Comparison of ENCODE assay signal across 8 cellular contexts in the genomic region with DNA sequence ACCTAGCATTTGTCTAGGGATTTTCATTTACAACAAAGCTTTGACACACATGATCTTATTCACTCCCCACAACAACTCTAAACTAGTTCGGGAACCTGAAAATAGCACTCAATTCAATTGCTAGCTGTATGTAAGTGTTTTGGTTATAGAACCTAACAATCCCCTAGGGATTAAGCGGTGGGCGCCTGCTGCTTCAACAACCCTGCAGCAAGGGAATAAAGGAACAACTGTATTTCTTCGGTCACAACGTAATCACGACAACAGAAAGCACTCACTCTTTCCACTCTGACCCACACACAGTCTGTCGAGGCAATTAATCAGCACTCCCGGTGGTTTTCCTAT. TPM values are rescaled to one million over a fixed set of nuclear protein-coding genes. Genes with fewer than 3 reads are reported as not detected.
A peak's percentile ranks its signal among the peaks of the same experiment; 100 is the strongest.
DNase-seq lines count a peak whose midpoint lies in the region; ATAC-seq and TF ChIP-seq lines count a peak whose summit lies in the region.

No MANE protein-coding gene starts in this region.

- peaks cover 28% of the 10 kb centered on the region for H3K4me1 Mint-ChIP-seq in activated T-cell treated with anti-CD3 and anti-CD28 coated beads, Interleukin-2, amount 50 U/mL, for 4 hours (ENCODE audit: low read depth)
- H3K4me1 Mint-ChIP-seq in endothelial cell (ENCODE audit: unreplicated experiment) = peaks cover 12% of the 10 kb centered on the region

- peak overlapping the region; percentile 69 for H3K4me3 ChIP-seq in skeletal muscle cell (ENCODE audit: low read depth, low read length)

- no peaks in the 10 kb centered on the region for H3K27me3 Mint-ChIP-seq in activated T-cell treated with anti-CD3 and anti-CD28 coated beads, Interleukin-2, amount 50 U/mL, for 4 hours (ENCODE audit: low read depth)
- H3K27me3 Mint-ChIP-seq in endothelial cell (ENCODE audit: unreplicated experiment) = no peaks in the 10 kb centered on the region

- ATAC-seq in activated T-cell treated with anti-CD3 and anti-CD28 coated beads, Interleukin-2, amount 50 U/mL, for 4 hours = no peak

- H3K4me3 Mint-ChIP-seq in activated T-cell treated with anti-CD3 and anti-CD28 coated beads, Interleukin-2, amount 50 U/mL, for 4 hours = peak overlapping the region; percentile 95
- peak overlapping the region; percentile 96 for H3K4me3 Mint-ChIP-seq in endothelial cell (ENCODE audit: unreplicated experiment)

- no peaks in the 10 kb centered on the region for H3K9me3 Mint-ChIP-seq in activated T-cell treated with anti-CD3 and anti-CD28 coated beads, Interleukin-2, amount 50 U/mL, for 4 hours
- H3K9me3 Mint-ChIP-seq in endothelial cell (ENCODE audit: unreplicated experiment) = no peaks in the 10 kb centered on the region

- H3K27ac Mint-ChIP-seq in endothelial cell (ENCODE audit: unreplicated experiment) = no peak overlapping the region

- H3K36me3 Mint-ChIP-seq in activated T-cell treated with anti-CD3 and anti-CD28 coated beads, Interleukin-2, amount 50 U/mL, for 4 hours (ENCODE audit: insufficient read depth) = no peaks in the 10 kb centered on the region
- H3K36me3 Mint-ChIP-seq in endothelial cell (ENCODE audit: low read depth, unreplicated experiment) = no peaks in the 10 kb centered on the region

- no peak for DNase-seq in activated T-cell treated with anti-CD3 and anti-CD28 coated beads, Interleukin-2, amount 50 U/mL, for 4 hours
- no peak for DNase-seq in activated T-cell treated with anti-CD3 and anti-CD28 coated beads, Interleukin-2, amount 50 U/mL, for 1 hour
- DNase-seq in NAMALWA (ENCODE audit: low spot score) (peak; percentile 52), endothelial cell (ENCODE audit: low spot score) (no peak), skeletal muscle cell (ENCODE audit: low read depth) (no peak), NCI-H226 (no peak), NCI-H2196 treated with DMSO at 0.1 percent for 48 hours (lab: John Stamatoyannopoulos, UW; ENCODE audit: unreplicated experiment) (no peak)
- no peak for DNase-seq in activated effector memory CD4-positive, alpha-beta T cell treated with Interleukin-2 at 50 U/mL for 16 hours

- no peak for TF ChIP-seq CTCF in endothelial cell (IDR thresholded peaks at IDR 0.05; ENCODE audit: unreplicated experiment)

RNA-seq across cellular contexts. Expression of a gene that starts 0.7 kb away (rescaled TPM):
- total RNA-seq in activated T-cell treated with anti-CD3 and anti-CD28 coated beads, Interleukin-2, amount 50 U/mL, for 4 hours = 1 to 10 TPM; 4.4 to 4.8 (median 4.4) TPM
- total RNA-seq in endothelial cell (ENCODE audit: unreplicated experiment) = 45.3 TPM
